Comparison of ENCODE assay signal across 10 cellular contexts in genomic region chr12:53149992-53150391, GRCh38. TPM values are rescaled to one million over a fixed set of nuclear protein-coding genes. Genes with fewer than 3 reads are reported as not detected.
"Had no signal": no experiment of that assay in that cellular context is flagged by ENCODE, and none has a peak within 500 bp of the region (broad histone marks: within the 10 kb centered on the region; RNA-seq: fewer than 3 reads in every experiment).

No MANE protein-coding gene starts in this region.

RNA-seq across cellular contexts. Expression of gene SOAT2, which starts 46.7 kb away (rescaled TPM):
- total RNA-seq: activated CD4-positive, alpha-beta T cell treated with anti-CD3 and anti-CD28 coated beads, Interleukin-2, amount 10 ng/mL, durations not matched to agents 24 days and 14 days; activated T-helper 1 cell treated with anti-CD3 and anti-CD28 coated beads, Interleukin-12 subunit alpha, Interleukin-12 subunit beta, Interleukin-2, Interleukin-4 antibody, amounts not matched to agents 30 ng/mL and 10 ng/mL and 1 ng/mL, durations not matched to agents 14 hours and 24 hours and 36 hours; activated T-helper 2 cell treated with anti-CD3 and anti-CD28 coated beads, Interferon-gamma antibody, Interleukin-2, Interleukin-4, amounts not matched to agents 10 μg/mL and 5 μg/mL and 100 μg/mL, durations not matched to agents 14 hours and 24 hours and 36 hours; body of pancreas; chondrocyte; dermis blood vessel endothelial cell; esophagus muscularis mucosa; fibroblast of villous mesenchyme; glomerular endothelial cell; heart right ventricle had no signal

RNA-seq across cellular contexts. Expression of gene IGFBP6, which starts 52.5 kb away (rescaled TPM):
- total RNA-seq: activated CD4-positive, alpha-beta T cell treated with anti-CD3 and anti-CD28 coated beads, Interleukin-2, amount 10 ng/mL, durations not matched to agents 24 days and 14 days; activated T-helper 1 cell treated with anti-CD3 and anti-CD28 coated beads, Interleukin-12 subunit alpha, Interleukin-12 subunit beta, Interleukin-2, Interleukin-4 antibody, amounts not matched to agents 30 ng/mL and 10 ng/mL and 1 ng/mL, durations not matched to agents 14 hours and 24 hours and 36 hours; activated T-helper 2 cell treated with anti-CD3 and anti-CD28 coated beads, Interferon-gamma antibody, Interleukin-2, Interleukin-4, amounts not matched to agents 10 μg/mL and 5 μg/mL and 100 μg/mL, durations not matched to agents 14 hours and 24 hours and 36 hours had no signal

RNA-seq across cellular contexts. Expression of gene ITGB7, which starts 57.1 kb away (rescaled TPM):
- total RNA-seq: fibroblast of villous mesenchyme, glomerular endothelial cell had no signal
